Comparison of ENCODE assay signal across 13 cellular contexts in genomic region chr4:127124919-127125318, GRCh38.
DNase-seq lines count a peak whose midpoint lies in the region; FAIRE-seq and TF ChIP-seq lines count a peak whose summit lies in the region.
"Had no signal": no experiment of that assay in that cellular context is flagged by ENCODE, and none has a peak within 500 bp of the region (broad histone marks: within the 10 kb centered on the region; RNA-seq: fewer than 3 reads in every experiment).

No MANE protein-coding gene starts in this region.

- H2AK5ac ChIP-seq in mesenchymal stem cell (ENCODE audit: low read length, severe bottlenecking) = no peak overlapping the region

- H2BK15ac ChIP-seq in mesenchymal stem cell (ENCODE audit: low read depth, poor library complexity, severe bottlenecking) = no peak overlapping the region

- H3K79me2 ChIP-seq in Loucy (ENCODE audit: insufficient read depth, low read length) (no peaks in the 10 kb centered on the region), mammary epithelial cell (ENCODE audit: insufficient read depth, low read length) (no peaks in the 10 kb centered on the region)

- DNase-seq in DMS53 (lab: John Stamatoyannopoulos, UW) (peak; percentile 46), mammary epithelial cell (peak; percentile 3), mesenchymal stem cell (peak; percentile 12), lower leg skin (ENCODE audit: low spot score in 2 of 2) (no peak), GM19239 (ENCODE audit: insufficient read length, low spot score) (no peak), NCI-H2227 (lab: John Stamatoyannopoulos, UW; ENCODE audit: unreplicated experiment) (no peak), transverse colon (no peak)
- DNase-seq: activated CD4-positive, alpha-beta T cell treated with anti-CD3 and anti-CD28 coated beads, Interleukin-2, amount 50 U/mL, for 48 hours; activated naive CD4-positive, alpha-beta T cell treated with Interleukin-2 at 50 U/mL for 16 hours; DND-41; dorsolateral prefrontal cortex had no signal

- no peaks in the 10 kb centered on the region for H3K9me3 ChIP-seq in Loucy (ENCODE audit: insufficient read depth, low read depth, low read length)
- H3K9me3 ChIP-seq in mammary epithelial cell (replicated peaks; ENCODE audit: insufficient read depth, low read length) = no peaks in the 10 kb centered on the region
- no peaks in the 10 kb centered on the region for H3K9me3 ChIP-seq in mesenchymal stem cell (ENCODE audit: control insufficient read depth, low read length)
- no peaks in the 10 kb centered on the region for H3K9me3 ChIP-seq in transverse colon
- H3K9me3 ChIP-seq: vagina had no signal

- no TSS peak for BruUV-seq in mammary epithelial cell (replicated peaks; lab: Mats Ljungman, UMichigan)

- no peak overlapping the region for H3K14ac ChIP-seq in mesenchymal stem cell (ENCODE audit: low read length in 2 of 2)

- no peaks in the 10 kb centered on the region for H3K9me2 ChIP-seq in Loucy (replicated peaks; ENCODE audit: low read depth, low read length)

- H3K9ac ChIP-seq in Loucy (ENCODE audit: low read depth, low read length, poor library complexity, severe bottlenecking) = no peak overlapping the region
- no peak overlapping the region for H3K9ac ChIP-seq in mammary epithelial cell (ENCODE audit: insufficient read depth, low read length)
- H3K9ac ChIP-seq in mesenchymal stem cell (ENCODE audit: low read length) = no peak overlapping the region

- H4K8ac ChIP-seq in mesenchymal stem cell (ENCODE audit: low read length) = no peak overlapping the region

- no peak overlapping the region for H2BK12ac ChIP-seq in mesenchymal stem cell (ENCODE audit: low read length in 2 of 2)

- H3K27ac ChIP-seq in mammary epithelial cell (ENCODE audit: insufficient read depth, low read depth, low read length) = no peak overlapping the region
- H3K27ac ChIP-seq in mesenchymal stem cell (ENCODE audit: low read length, poor library complexity, severe bottlenecking) = no peak overlapping the region
- no peak overlapping the region for H3K27ac ChIP-seq in transverse colon
- H3K27ac ChIP-seq: dorsolateral prefrontal cortex, vagina had no signal

- H3K27me3 ChIP-seq in Loucy (ENCODE audit: insufficient read depth, low read length, poor library complexity, severe bottlenecking) = no peaks in the 10 kb centered on the region
- H3K27me3 ChIP-seq in mammary epithelial cell (ENCODE audit: insufficient read depth, low read length) = no peaks in the 10 kb centered on the region
- no peaks in the 10 kb centered on the region for H3K27me3 ChIP-seq in mesenchymal stem cell (ENCODE audit: control insufficient read depth in 1 of 2, insufficient read depth in 1 of 2, low read length in 2 of 2)
- no peaks in the 10 kb centered on the region for H3K27me3 ChIP-seq in transverse colon
- H3K27me3 ChIP-seq: dorsolateral prefrontal cortex, vagina had no signal

- H3K23ac ChIP-seq in mesenchymal stem cell (ENCODE audit: low read length in 2 of 2) = no peak overlapping the region

- dilution Hi-C loops in mammary epithelial cell (cut with HindIII; ENCODE audit: low sequenced_read_pairs) = no loop called here

- no peak overlapping the region for H3K4me3 ChIP-seq in Loucy (ENCODE audit: low read length, poor library complexity, severe bottlenecking)
- H3K4me3 ChIP-seq in mammary epithelial cell (replicated peaks in 1 of 3; ENCODE audit: insufficient read depth in 1 of 3, low read depth in 2 of 3, low read length in 3 of 3) = no peak overlapping the region
- H3K4me3 ChIP-seq in mesenchymal stem cell (ENCODE audit: insufficient read depth in 1 of 2, low read depth in 1 of 2, low read length in 2 of 2) = no peak overlapping the region
- no peak overlapping the region for H3K4me3 ChIP-seq in lower leg skin (ENCODE audit: low read depth, poor library complexity, severe bottlenecking)
- H3K4me3 ChIP-seq in transverse colon = no peak overlapping the region
- H3K4me3 ChIP-seq: dorsolateral prefrontal cortex, vagina had no signal

- no peak overlapping the region for H3K4ac ChIP-seq in mesenchymal stem cell (ENCODE audit: low read depth in 1 of 2, low read length in 2 of 2)

- no peak for FAIRE-seq in GM19239 (lab: Jason Lieb, UNC)

- 55% methylated on average over 2 of the region's 2 CpGs for WGBS in mammary epithelial cell (ENCODE audit: low coverage, missing lambda C conversion rate)
- 75% methylated on average over 1 of the region's 2 CpGs for WGBS in mesenchymal stem cell
- WGBS in lower leg skin, 2 donors = 75 to 80% methylated on average over 2 of the region's 2 CpGs
- 77 to 89% methylated on average over 2 of the region's 2 CpGs for WGBS in transverse colon (ENCODE audit: low coverage in 1 of 2), 2 donors

- no peak overlapping the region for H2BK5ac ChIP-seq in mesenchymal stem cell (ENCODE audit: low read depth, low read length, poor library complexity, severe bottlenecking)

- no peaks in the 10 kb centered on the region for H3F3A ChIP-seq in Loucy (ENCODE audit: low read depth)

- TF ChIP-seq CTCF in Loucy (conservative IDR thresholded peaks at IDR 0.05; ENCODE audit: low read length) (0 out of 2 replicates have a peak, but pooled peaks have one; percentile 13), mammary epithelial cell (conservative IDR thresholded peaks at IDR 0.05 in 1 of 2, IDR thresholded peaks at IDR 0.05 in 1 of 2; ENCODE audit: extremely low read depth in 1 of 2, insufficient read depth in 1 of 2, low read depth in 1 of 2, low read length in 2 of 2) (peak; percentile 27 to 57), lower leg skin (IDR thresholded peaks at IDR 0.05) (no peak), transverse colon (IDR thresholded peaks at IDR 0.05) (no peak)

- H4K20me1 ChIP-seq in Loucy (ENCODE audit: insufficient read depth, low read length, poor library complexity, severe bottlenecking) = no peaks in the 10 kb centered on the region
- H4K20me1 ChIP-seq in mammary epithelial cell (ENCODE audit: insufficient read depth, low read length) = no peaks in the 10 kb centered on the region

- no peak for TF ChIP-seq POLR2A in lower leg skin (IDR thresholded peaks at IDR 0.05)
- TF ChIP-seq POLR2A in transverse colon (IDR thresholded peaks at IDR 0.05) = no peak

- in situ Hi-C loops in mammary epithelial cell (cut with MboI; ENCODE audit: low sequenced_read_pairs in 2 of 2) (no loop called here), transverse colon (cut with MboI; ENCODE audit: low pct_ligation_motif_present in 1 of 4, low pct_unique_long_range_greater_than_20kb in 1 of 4, low sequenced_read_pairs in 3 of 4) (no loop called here)

- H2AFZ ChIP-seq in Loucy (ENCODE audit: low read length) = no peak overlapping the region
- no peak overlapping the region for H2AFZ ChIP-seq in mammary epithelial cell (ENCODE audit: low read depth, low read length)
- H2AFZ ChIP-seq in mesenchymal stem cell (ENCODE audit: low read depth, low read length) = no peak overlapping the region

- no peaks in the 10 kb centered on the region for H3K36me3 ChIP-seq in Loucy (ENCODE audit: insufficient read depth, low read length)
- no peaks in the 10 kb centered on the region for H3K36me3 ChIP-seq in mammary epithelial cell (ENCODE audit: insufficient read depth, low read length)
- H3K36me3 ChIP-seq in mesenchymal stem cell (ENCODE audit: control insufficient read depth in 1 of 2, insufficient read depth in 2 of 2, low read depth in 1 of 2, low read length in 2 of 2) = no peaks in the 10 kb centered on the region
- H3K36me3 ChIP-seq in transverse colon = no peaks in the 10 kb centered on the region
- H3K36me3 ChIP-seq: vagina had no signal

- no peak overlapping the region for H4K91ac ChIP-seq in mesenchymal stem cell (ENCODE audit: low read length)

- H2BK120ac ChIP-seq in mesenchymal stem cell (ENCODE audit: low read depth, low read length) = no peak overlapping the region

- intact Hi-C loops in mammary epithelial cell (cut with micrococcal nuclease) (loop anchor here (2.0 to 10.0 kb wide), 4 partner anchors 277 to 900 kb away; no protein-coding TSS in a partner anchor), lower leg skin (cut with DNase I; ENCODE audit: low total_unique reads) (no loop called here), transverse colon (cut with DNase I; ENCODE audit: low total_unique reads) (no loop called here)

- TF ChIP-seq EP300 in transverse colon (IDR thresholded peaks at IDR 0.05; ENCODE audit: low read depth) = no peak

- no peak overlapping the region for H3K18ac ChIP-seq in mesenchymal stem cell (ENCODE audit: low read depth in 1 of 2, low read length in 2 of 2)

- no peak overlapping the region for H3K4me2 ChIP-seq in Loucy (ENCODE audit: low read depth, low read length, poor library complexity, severe bottlenecking)
- H3K4me2 ChIP-seq in mammary epithelial cell (ENCODE audit: insufficient read depth, low read depth, low read length) = no peak overlapping the region
- H3K4me2 ChIP-seq in mesenchymal stem cell (ENCODE audit: low read length, poor library complexity, severe bottlenecking) = no peak overlapping the region

- no peaks in the 10 kb centered on the region for H3K79me1 ChIP-seq in mesenchymal stem cell (replicated peaks; ENCODE audit: low read length, poor library complexity, severe bottlenecking)

- H3K4me1 ChIP-seq in Loucy (ENCODE audit: insufficient read depth, low read length, poor library complexity, severe bottlenecking) = no peaks in the 10 kb centered on the region
- no peaks in the 10 kb centered on the region for H3K4me1 ChIP-seq in mammary epithelial cell (ENCODE audit: insufficient read depth, low read length)
- peaks cover 2% of the 10 kb centered on the region for H3K4me1 ChIP-seq in mesenchymal stem cell (ENCODE audit: control insufficient read depth, insufficient read depth, low read depth, low read length)
- no peaks in the 10 kb centered on the region for H3K4me1 ChIP-seq in transverse colon
- H3K4me1 ChIP-seq: vagina had no signal

- CTCF ChIA-PET in mammary epithelial cell (lab: Charles Lee; ENCODE audit: low non-redundant PET) = interaction anchor here (0.6 kb wide), 1 partner anchor 334 kb away, joined by 5 read pairs; no protein-coding TSS in a partner anchor

Comparison
In these comparisons a context has a peak if more than half of its experiments do, and no peak if none do; other contexts are left out.
1. DNase-seq: peak in DMS53 (single experiment), mammary epithelial cell (single experiment) and mesenchymal stem cell (single experiment); none in lower leg skin (0 of 2), GM19239 (single experiment), NCI-H2227 (single experiment) and transverse colon (single experiment).
2. CTCF ChIP-seq: peak in Loucy (single experiment) and mammary epithelial cell (2 of 2); none in lower leg skin (0 of 3) and transverse colon (0 of 5).